Comparison of ENCODE assay signal across 23 cellular contexts in the genomic region with DNA sequence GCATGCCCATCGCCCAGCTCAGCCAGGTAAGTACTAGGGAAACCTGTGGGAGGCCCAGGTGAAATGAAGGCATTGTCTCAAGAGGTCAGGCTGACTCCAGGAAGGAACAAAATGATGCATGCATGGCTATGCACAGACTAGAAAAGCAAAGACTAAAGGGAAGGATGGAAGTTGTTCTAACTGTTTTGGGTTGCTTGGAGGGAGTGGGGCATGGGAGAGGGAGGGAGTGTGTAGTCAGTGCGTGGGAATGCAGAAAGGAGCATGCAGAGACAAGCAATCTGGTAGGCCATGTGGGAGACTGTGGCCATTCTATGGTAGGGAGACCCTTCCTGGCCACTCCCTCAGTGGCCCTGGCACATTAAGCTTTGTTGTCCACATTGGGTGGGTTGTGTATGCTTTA.
"Had no signal": no experiment of that assay in that cellular context is flagged by ENCODE, and none has a peak within 500 bp of the region (broad histone marks: within the 10 kb centered on the region; RNA-seq: fewer than 3 reads in every experiment).

No MANE protein-coding gene starts in this region.

- DNase-seq: activated CD4-positive, alpha-beta memory T cell treated with anti-CD3 and anti-CD28 coated beads for 36 hours; activated CD4-positive, alpha-beta T cell treated with anti-CD3 and anti-CD28 coated beads for 1 hour; activated CD8-positive, alpha-beta memory T cell treated with anti-CD3 and anti-CD28 coated beads, Interleukin-2, amount 10 ng/mL, durations not matched to agents 7 days and 5 days; activated naive CD4-positive, alpha-beta T cell treated with anti-CD3 and anti-CD28 coated beads for 36 hours; activated naive CD8-positive, alpha-beta T cell treated with anti-CD3 and anti-CD28 coated beads, Interleukin-2, amount 50 U/mL, for 24 hours; activated T-cell treated with anti-CD3 and anti-CD28 coated beads, Interleukin-2, amount 50 U/mL, for 1 hour; caudate nucleus; colonic mucosa; esophagus squamous epithelium; glutamatergic neuron; kidney glomerular epithelial cell; ovary; sigmoid colon; stimulated activated CD4-positive, alpha-beta T cell treated with anti-CD3 and anti-CD28 coated beads, Interleukin-12 subunit alpha, Interleukin-12 subunit beta, amount 100 ng/mL, for 4 hours; stimulated activated CD4-positive, alpha-beta T cell treated with anti-CD3 and anti-CD28 coated beads, Interleukin-2, amount 100 ng/mL, for 24 hours; T-cell; T1000; transverse colon had no signal

- H3K9me3 Mint-ChIP-seq: activated CD4-positive, alpha-beta memory T cell treated with anti-CD3 and anti-CD28 coated beads for 36 hours; activated naive CD4-positive, alpha-beta T cell treated with anti-CD3 and anti-CD28 coated beads for 36 hours; activated naive CD8-positive, alpha-beta T cell treated with anti-CD3 and anti-CD28 coated beads, Interleukin-2, amount 50 U/mL, for 24 hours; activated T-helper 2 cell treated with anti-CD3 and anti-CD28 coated beads, Interferon-gamma antibody, Interleukin-2, Interleukin-4, amounts not matched to agents 10 μg/mL and 5 μg/mL and 100 μg/mL, durations not matched to agents 14 hours and 24 hours and 36 hours; mesothelial cell of epicardium; neural progenitor cell; stimulated activated effector memory CD8-positive, alpha-beta T cell treated with anti-CD3 and anti-CD28 coated beads, Interleukin-12 subunit alpha, Interleukin-12 subunit beta, amount 100 ng/mL, for 72 hours; T-cell had no signal

- H2AFZ ChIP-seq: neural progenitor cell had no signal

- H3K36me3 ChIP-seq: colonic mucosa, esophagus squamous epithelium, neural progenitor cell, ovary, sigmoid colon, transverse colon had no signal

- H3K9ac ChIP-seq: neural progenitor cell had no signal

- H3K27ac ChIP-seq: colonic mucosa, neural progenitor cell, ovary, SK-N-MC had no signal

- H3K4me2 ChIP-seq: neural progenitor cell had no signal

- H3K27me3 ChIP-seq: colonic mucosa, esophagus squamous epithelium, ovary, sigmoid colon, transverse colon had no signal

- H3K27ac Mint-ChIP-seq: activated CD4-positive, alpha-beta memory T cell treated with anti-CD3 and anti-CD28 coated beads for 36 hours; activated CD8-positive, alpha-beta memory T cell treated with anti-CD3 and anti-CD28 coated beads, Interleukin-2, amount 10 ng/mL, durations not matched to agents 7 days and 5 days; activated naive CD4-positive, alpha-beta T cell treated with anti-CD3 and anti-CD28 coated beads for 36 hours; activated naive CD8-positive, alpha-beta T cell treated with anti-CD3 and anti-CD28 coated beads, Interleukin-2, amount 50 U/mL, for 24 hours; activated T-helper 2 cell treated with anti-CD3 and anti-CD28 coated beads, Interferon-gamma antibody, Interleukin-2, Interleukin-4, amounts not matched to agents 10 μg/mL and 5 μg/mL and 100 μg/mL, durations not matched to agents 14 hours and 24 hours and 36 hours; mesothelial cell of epicardium; neural progenitor cell; stimulated activated effector memory CD8-positive, alpha-beta T cell treated with anti-CD3 and anti-CD28 coated beads, Interleukin-12 subunit alpha, Interleukin-12 subunit beta, amount 100 ng/mL, for 72 hours; T-cell had no signal

- H3K36me3 Mint-ChIP-seq: activated CD4-positive, alpha-beta memory T cell treated with anti-CD3 and anti-CD28 coated beads for 36 hours; activated CD8-positive, alpha-beta memory T cell treated with anti-CD3 and anti-CD28 coated beads, Interleukin-2, amount 10 ng/mL, durations not matched to agents 7 days and 5 days; mesothelial cell of epicardium; neural progenitor cell; stimulated activated effector memory CD8-positive, alpha-beta T cell treated with anti-CD3 and anti-CD28 coated beads, Interleukin-12 subunit alpha, Interleukin-12 subunit beta, amount 100 ng/mL, for 72 hours; T-cell had no signal

- H3K9me3 ChIP-seq: colonic mucosa, esophagus squamous epithelium, ovary, sigmoid colon, transverse colon had no signal

- H3K4me3 ChIP-seq: colonic mucosa, esophagus squamous epithelium, neural progenitor cell, ovary, sigmoid colon, SK-N-MC, transverse colon had no signal

- H3K4me3 Mint-ChIP-seq: activated CD4-positive, alpha-beta memory T cell treated with anti-CD3 and anti-CD28 coated beads for 36 hours; activated CD8-positive, alpha-beta memory T cell treated with anti-CD3 and anti-CD28 coated beads, Interleukin-2, amount 10 ng/mL, durations not matched to agents 7 days and 5 days; activated naive CD4-positive, alpha-beta T cell treated with anti-CD3 and anti-CD28 coated beads for 36 hours; activated naive CD8-positive, alpha-beta T cell treated with anti-CD3 and anti-CD28 coated beads, Interleukin-2, amount 50 U/mL, for 24 hours; mesothelial cell of epicardium; neural progenitor cell; stimulated activated effector memory CD8-positive, alpha-beta T cell treated with anti-CD3 and anti-CD28 coated beads, Interleukin-12 subunit alpha, Interleukin-12 subunit beta, amount 100 ng/mL, for 72 hours; T-cell had no signal

- ATAC-seq: activated CD8-positive, alpha-beta memory T cell treated with anti-CD3 and anti-CD28 coated beads, Interleukin-2, amount 10 ng/mL, durations not matched to agents 7 days and 5 days; activated naive CD8-positive, alpha-beta T cell treated with anti-CD3 and anti-CD28 coated beads, Interleukin-2, amount 50 U/mL, for 24 hours; stimulated activated effector memory CD8-positive, alpha-beta T cell treated with anti-CD3 and anti-CD28 coated beads, Interleukin-12 subunit alpha, Interleukin-12 subunit beta, amount 100 ng/mL, for 72 hours; T-cell had no signal
